In the genomic region with DNA sequence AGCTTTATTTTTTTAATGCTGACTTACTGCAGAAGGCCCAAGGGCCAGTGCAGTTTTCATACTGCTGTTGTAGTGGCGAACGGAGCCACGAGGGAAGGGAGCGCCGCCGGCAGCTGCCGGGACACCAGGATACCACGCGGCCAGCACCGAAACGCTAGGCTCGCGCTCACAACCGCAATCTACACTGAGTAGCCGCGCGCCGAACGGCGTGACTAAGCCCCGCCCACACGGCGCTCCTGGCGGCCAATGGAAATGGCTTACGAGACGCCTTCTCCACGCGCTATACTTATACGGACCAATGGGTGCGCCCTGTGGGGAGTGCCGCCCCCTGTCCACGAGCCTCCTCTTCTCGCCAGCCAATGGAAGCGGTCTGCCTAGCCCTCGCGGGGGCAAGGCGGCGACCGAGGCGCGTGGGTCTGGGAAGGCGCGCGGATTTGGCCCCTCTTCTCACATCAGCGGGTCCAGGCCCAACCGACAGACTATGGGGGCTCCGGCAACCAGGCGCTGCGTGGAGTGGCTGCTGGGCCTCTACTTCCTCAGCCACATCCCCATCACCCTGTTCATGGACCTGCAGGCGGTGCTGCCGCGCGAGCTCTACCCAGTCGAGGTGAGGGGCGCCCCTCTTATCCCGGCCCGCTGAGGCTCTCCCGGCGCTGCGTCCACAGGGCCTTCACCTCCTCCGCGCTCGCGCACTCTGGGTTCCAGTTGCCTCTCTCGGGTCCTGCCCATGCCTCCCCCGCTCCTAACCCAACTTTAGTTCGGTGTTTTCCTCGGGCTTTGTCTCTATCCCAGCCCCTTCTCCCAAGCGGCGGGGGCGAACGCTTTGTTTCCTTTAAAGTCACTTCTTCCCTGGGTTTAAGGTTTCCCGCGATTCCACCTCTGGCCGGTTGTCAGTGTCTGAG, we compare ENCODE assay signal across 1 cellular context.
TF ChIP-seq lines count a peak whose summit lies in the region.

Gene TMEM97 (plus strand): TSS at position 442 of the 902 bp plus-strand sequence. CDS start 40 bp downstream, at position 482.

TF ChIP-seq in H1, 55 proteins besides CTCF, POLR2A, EP300 and RAD21:
- 0 out of 2 replicates have a peak, but pooled peaks have one; percentile 43 for TF ChIP-seq KDM1A (IDR thresholded peaks at IDR 0.05; ENCODE audit: borderline replicate concordance, low read length)
- peak; percentile 89 for TF ChIP-seq KDM4A (IDR thresholded peaks at IDR 0.05; ENCODE audit: low read depth, low read length, severe bottlenecking)
- TF ChIP-seq BACH1 (IDR thresholded peaks at IDR 0.05; ENCODE audit: low read length): peak; percentile 77
- no peak for TF ChIP-seq TEAD4 (IDR thresholded peaks at IDR 0.05; ENCODE audit: low read depth, low read length)
- TF ChIP-seq CHD2 (IDR thresholded peaks at IDR 0.05; ENCODE audit: low read length): peak; percentile 4; the same call in 1 of the 2 replicates
- no peak for TF ChIP-seq SP2 (IDR thresholded peaks at IDR 0.05; ENCODE audit: low read length)
- peak; percentile 65; the same call in 1 of the 2 replicates for TF ChIP-seq RBBP5 (IDR thresholded peaks at IDR 0.05; ENCODE audit: borderline replicate concordance, low read depth, low read length)
- TF ChIP-seq SP1 (IDR thresholded peaks at IDR 0.05; ENCODE audit: low read depth, low read length): peak; percentile 77
- TF ChIP-seq TAF7 (optimal IDR thresholded peaks at IDR 0.05; ENCODE audit: borderline replicate concordance, low read depth, low read length): peak; percentile 67
- peak; percentile 62; the same call in 1 of the 2 replicates for TF ChIP-seq PHF8 (conservative IDR thresholded peaks at IDR 0.05; ENCODE audit: low read depth, low read length)
- peak; percentile 85 for TF ChIP-seq TAF1 (IDR thresholded peaks at IDR 0.05; ENCODE audit: low read depth, low read length)
- peak; percentile 70; the same call in 1 of the 2 replicates for TF ChIP-seq TBP (IDR thresholded peaks at IDR 0.05; ENCODE audit: low read depth, low read length)
- no peak for TF ChIP-seq ATF2 (IDR thresholded peaks at IDR 0.05; ENCODE audit: low read length)
- 0 out of 4 replicates have a peak, but pooled peaks have one; percentile 11 to 26 for TF ChIP-seq SIN3A (conservative IDR thresholded peaks at IDR 0.05 in 1 of 2, IDR thresholded peaks at IDR 0.05 in 1 of 2; ENCODE audit: low read depth in 1 of 2, low read length in 2 of 2)
- TF ChIP-seq E2F6 (IDR thresholded peaks at IDR 0.05): peak; percentile 68
- TF ChIP-seq POLR2AphosphoS5 (IDR thresholded peaks at IDR 0.05; ENCODE audit: low read depth, low read length): peak; percentile 58; the same call in 1 of the 2 replicates
- TF ChIP-seq SAP30 (IDR thresholded peaks at IDR 0.05; ENCODE audit: insufficient read depth, insufficient replicate concordance, low read length): no peak
- 0 out of 2 replicates have a peak, but pooled peaks have one; percentile 21 for TF ChIP-seq GABPA (IDR thresholded peaks at IDR 0.05; ENCODE audit: borderline replicate concordance, insufficient read depth, low read length)
- no peak for TF ChIP-seq JUN (IDR thresholded peaks at IDR 0.05; ENCODE audit: low read depth, low read length)
- TF ChIP-seq, protein P1, sequence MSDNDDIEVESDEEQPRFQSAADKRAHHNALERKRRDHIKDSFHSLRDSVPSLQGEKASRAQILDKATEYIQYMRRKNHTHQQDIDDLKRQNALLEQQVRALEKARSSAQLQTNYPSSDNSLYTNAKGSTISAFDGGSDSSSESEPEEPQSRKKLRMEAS (IDR thresholded peaks at IDR 0.05): peak; percentile 79
- TF ChIP-seq CREB1 (IDR thresholded peaks at IDR 0.05): peak; percentile 65
- TF ChIP-seq HDAC2 (IDR thresholded peaks at IDR 0.05; ENCODE audit: borderline replicate concordance in 1 of 2, low read depth in 2 of 2, low read length in 2 of 2): peak; percentile 0 to 86; a peak in 3 of 4 replicates
